ENCODE assay signal across 24 cellular contexts in the genomic region with DNA sequence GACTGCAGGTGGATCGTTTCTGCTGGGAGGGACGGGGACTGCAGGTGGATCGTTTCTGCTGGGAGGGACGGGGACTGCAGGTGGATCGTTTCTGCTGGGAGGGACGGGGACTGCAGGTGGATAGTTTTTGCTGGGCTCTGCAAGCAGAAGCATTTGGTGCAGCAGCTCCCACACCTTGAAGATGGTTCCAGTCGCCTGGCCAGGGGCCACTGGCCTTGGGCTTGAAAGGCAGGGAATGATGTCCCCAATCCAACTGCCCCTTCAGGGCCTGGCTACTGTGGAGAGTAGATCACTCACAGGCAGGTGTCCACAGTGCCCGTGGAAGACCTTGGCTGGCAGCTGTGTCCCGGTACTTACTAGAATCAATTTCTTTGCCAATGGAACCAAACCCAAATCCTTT.
A peak's percentile ranks its signal among the peaks of the same experiment; 100 is the strongest.
DNase-seq lines count a peak whose midpoint lies in the region; ATAC-seq, FAIRE-seq and TF ChIP-seq lines count a peak whose summit lies in the region.
"Had no signal": no experiment of that assay in that cellular context is flagged by ENCODE, and none has a peak within 500 bp of the region (broad histone marks: within the 10 kb centered on the region; RNA-seq: fewer than 3 reads in every experiment).

No MANE protein-coding gene starts in this region.

- ATAC-seq in gastroesophageal sphincter = no peak
- ATAC-seq in sciatic nerve = no peak
- ATAC-seq in HG03045 (IDR thresholded peaks at IDR 0.05; ENCODE audit: unreplicated experiment) = no peak
- ATAC-seq: K562 had no signal

- H3K79me2 ChIP-seq in astrocyte (ENCODE audit: insufficient read depth, low read length) = no peaks in the 10 kb centered on the region

- no peaks in the 10 kb centered on the region for H4K20me1 ChIP-seq in astrocyte (ENCODE audit: insufficient read depth, low read length)

- peaks cover 21% of the 10 kb centered on the region for H3K4me1 Mint-ChIP-seq in astrocyte (ENCODE audit: low read depth, unreplicated experiment)

- H3K27me3 ChIP-seq in astrocyte (ENCODE audit: insufficient read depth, low read length) (no peaks in the 10 kb centered on the region), gastroesophageal sphincter (no peaks in the 10 kb centered on the region), BE2C (no peaks in the 10 kb centered on the region)

- H3K9me3 Mint-ChIP-seq in astrocyte (ENCODE audit: unreplicated experiment) = no peaks in the 10 kb centered on the region
- H3K9me3 Mint-ChIP-seq: CD8-positive, alpha-beta memory T cell had no signal

- DNase-seq in astrocyte (ENCODE audit: low read depth) (no peak), sciatic nerve (ENCODE audit: low spot score) (peak; percentile 38), NCI-H1105 (lab: John Stamatoyannopoulos, UW) (no peak), hepatic stellate cell (ENCODE audit: low spot score) (no peak), BE2C (no peak)
- DNase-seq: CD8-positive, alpha-beta memory T cell; DMS153; DND-41; Kasumi-1; MV-4-11; NCI-H1105 treated with DMSO at 0.1 percent for 48 hours; NCI-H146; NCI-H1930; NCI-H2107; NCI-H524; NCI-H748 treated with DMSO at 0.1 percent for 48 hours; SK-N-SH had no signal

- H3K4me3 ChIP-seq in astrocyte (ENCODE audit: insufficient read depth, low read depth, low read length) (no peak overlapping the region), gastroesophageal sphincter (no peak overlapping the region), BE2C (ENCODE audit: low read depth, low read length) (no peak overlapping the region)
- H3K4me3 ChIP-seq: K562 had no signal

- no peak for TF ChIP-seq EP300 in gastroesophageal sphincter (IDR thresholded peaks at IDR 0.05)

- H3K27me3 Mint-ChIP-seq in astrocyte (ENCODE audit: low read depth, unreplicated experiment) = no peaks in the 10 kb centered on the region

- H3K9ac ChIP-seq in astrocyte (ENCODE audit: low read length) = no peak overlapping the region
- H3K9ac ChIP-seq: SK-N-SH had no signal

- H3K36me3 ChIP-seq in astrocyte (ENCODE audit: insufficient read depth, low read length) (no peaks in the 10 kb centered on the region), gastroesophageal sphincter (peaks cover 0 to 9% of the 10 kb centered on the region in 2 donors), BE2C (no peaks in the 10 kb centered on the region)

- H3K4me2 ChIP-seq in astrocyte (ENCODE audit: low read length) = no peak overlapping the region
- H3K4me2 ChIP-seq: SK-N-SH had no signal

- H3K4me1 ChIP-seq in astrocyte (ENCODE audit: insufficient read depth, low read length) (peaks cover 51% of the 10 kb centered on the region), gastroesophageal sphincter (peaks cover 0 to 76% (median 29%) of the 10 kb centered on the region in 3 donors), BE2C (no peaks in the 10 kb centered on the region)

- H3K27ac ChIP-seq in astrocyte (ENCODE audit: low read depth, low read length) (peak overlapping the region; percentile 71), gastroesophageal sphincter (peak overlapping the region in 3 of 4 donors; percentile 39 to 66 (median 44))
- H3K27ac ChIP-seq: C4-2B had no signal

- no peak for TF ChIP-seq POLR2A in gastroesophageal sphincter (IDR thresholded peaks at IDR 0.05)

- no peaks in the 10 kb centered on the region for H3K36me3 Mint-ChIP-seq in astrocyte (ENCODE audit: low read depth, unreplicated experiment)
- H3K36me3 Mint-ChIP-seq: CD8-positive, alpha-beta memory T cell had no signal

- H3K9me3 ChIP-seq in astrocyte (ENCODE audit: insufficient read depth, low read depth, low read length) (no peaks in the 10 kb centered on the region), gastroesophageal sphincter (no peaks in the 10 kb centered on the region), BE2C (no peaks in the 10 kb centered on the region)
- H3K9me3 ChIP-seq: SK-N-SH had no signal

- H2AFZ ChIP-seq in astrocyte (ENCODE audit: low read depth, low read length) = no peak overlapping the region

- 50 to 75% methylated on average over 2 to 3 of the region's 9 CpGs for WGBS in gastroesophageal sphincter (ENCODE audit: low coverage in 1 of 2), 2 donors

- no peak overlapping the region for H3K27ac Mint-ChIP-seq in astrocyte (ENCODE audit: unreplicated experiment)

- H3K4me3 Mint-ChIP-seq in astrocyte (ENCODE audit: unreplicated experiment) = no peak overlapping the region
- H3K4me3 Mint-ChIP-seq: CD8-positive, alpha-beta memory T cell had no signal

- intact Hi-C loops in sciatic nerve (cut with DNase I) = no loop called here

- FAIRE-seq in astrocyte (lab: Jason Lieb, UNC) = no peak
- FAIRE-seq: GM12892, H54, HTR-8/SVneo, K562 had no signal

- TF ChIP-seq CTCF in astrocyte (IDR thresholded peaks at IDR 0.05; ENCODE audit: insufficient read depth, low read depth, low read length) (no peak), gastroesophageal sphincter (IDR thresholded peaks at IDR 0.05) (no peak), BE2C (IDR thresholded peaks at IDR 0.05; ENCODE audit: low read depth, low read length) (no peak)
